ENCODE assay signal across 15 cellular contexts in genomic region chr15:80732818-80733217, GRCh38. TPM values are rescaled to one million over a fixed set of nuclear protein-coding genes. Genes with fewer than 3 reads are reported as not detected.
DNase-seq lines count a peak whose midpoint lies in the region; ATAC-seq and TF ChIP-seq lines count a peak whose summit lies in the region.
"Had no signal": no experiment of that assay in that cellular context is flagged by ENCODE, and none has a peak within 500 bp of the region (broad histone marks: within the 10 kb centered on the region; RNA-seq: fewer than 3 reads in every experiment).

No MANE protein-coding gene starts in this region.

- H3K27ac ChIP-seq in esophagus (ENCODE audit: low read depth in 2 of 2, low read length in 1 of 2) = peak overlapping the region; percentile 26 to 65
- no peak overlapping the region for H3K27ac ChIP-seq in upper lobe of right lung
- no peak overlapping the region for H3K27ac ChIP-seq in H9 (ENCODE audit: insufficient read length, low read depth, low read length)
- no peak overlapping the region for H3K27ac ChIP-seq in CD8-positive, alpha-beta T cell (ENCODE audit: low read depth, low read length)
- H3K27ac ChIP-seq: C4-2B, GM23248, KMS-11 had no signal

- no peak overlapping the region for H3K56ac ChIP-seq in H9 (ENCODE audit: insufficient read length, low read depth, low read length)

- WGBS in esophagus, 2 donors = 54 to 70% methylated on average over 5 of the region's 5 CpGs
- no CpG with 5 or more reads among the region's 5 CpGs for WGBS in H9 (ENCODE audit: extremely low coverage, insufficient read length, low lambda C conversion rate)

- H3K27me3 ChIP-seq in esophagus (ENCODE audit: control insufficient read depth in 1 of 2, insufficient read depth in 2 of 2, low read length in 2 of 2) = no peaks in the 10 kb centered on the region
- no peaks in the 10 kb centered on the region for H3K27me3 ChIP-seq in upper lobe of right lung
- no peaks in the 10 kb centered on the region for H3K27me3 ChIP-seq in H9 (ENCODE audit: insufficient read depth, low read length)
- H3K27me3 ChIP-seq in CD8-positive, alpha-beta T cell (ENCODE audit: insufficient read depth, low read length) = no peaks in the 10 kb centered on the region

- no peaks in the 10 kb centered on the region for H3K79me2 ChIP-seq in H9 (ENCODE audit: insufficient read depth, low read length)

- peak overlapping the region; percentile 28 for H3K27ac Mint-ChIP-seq in mesothelial cell of epicardium
- no peak overlapping the region for H3K27ac Mint-ChIP-seq in H9
- H3K27ac Mint-ChIP-seq in CD8-positive, alpha-beta T cell = no peak overlapping the region

- POLR2A ChIA-PET in CD8-positive, alpha-beta T cell (lab: Charles Lee) = no interaction called here

- H3K4me2 ChIP-seq in H9 (ENCODE audit: insufficient read depth, insufficient read length, low read length) = no peak overlapping the region
- H3K4me2 ChIP-seq: KMS-11 had no signal

- no peaks in the 10 kb centered on the region for H3K79me1 ChIP-seq in H9 (ENCODE audit: insufficient read depth, low read depth, low read length, poor library complexity, severe bottlenecking)

- H3K4me1 ChIP-seq in esophagus (ENCODE audit: control insufficient read depth in 2 of 2, insufficient read depth in 2 of 2, low read length in 1 of 2) (peaks cover under 1 to 8% of the 10 kb centered on the region in 2 donors), upper lobe of right lung (peaks cover 19% of the 10 kb centered on the region), H9 (ENCODE audit: insufficient read depth, low read length) (no peaks in the 10 kb centered on the region)
- H3K4me1 ChIP-seq in CD8-positive, alpha-beta T cell (ENCODE audit: insufficient read depth, low read length) = no peaks in the 10 kb centered on the region

- H4K91ac ChIP-seq in H9 (ENCODE audit: insufficient read length, low read depth, low read length) = no peak overlapping the region

- H4K8ac ChIP-seq in H9 (replicated peaks; ENCODE audit: insufficient read length, low read depth, low read length) = no peak overlapping the region

- no peak overlapping the region for H3K9ac ChIP-seq in H9 (ENCODE audit: extremely low read depth, insufficient read length, low read length)
- H3K9ac ChIP-seq: GM23248, KMS-11 had no signal

- H3K14ac ChIP-seq in H9 (ENCODE audit: insufficient read depth, low read length) = no peak overlapping the region

- H2BK5ac ChIP-seq in H9 (ENCODE audit: insufficient read length, low read length) = no peak overlapping the region

- no peak overlapping the region for H2AK5ac ChIP-seq in H9 (ENCODE audit: insufficient read length, low read length)

- CTCF ChIA-PET in CD8-positive, alpha-beta T cell (lab: Charles Lee) = interaction anchor here (1.0 kb wide), 1 partner anchor 17 kb away, joined by 3 read pairs; no protein-coding TSS in a partner anchor

- no peak overlapping the region for H3K18ac ChIP-seq in H9 (ENCODE audit: insufficient read length, low read depth, low read length)

- H3K4ac ChIP-seq in H9 (ENCODE audit: low read depth, low read length) = no peak overlapping the region

- H4K20me1 ChIP-seq in H9 (ENCODE audit: control insufficient read depth, insufficient read depth, insufficient read length) = no peaks in the 10 kb centered on the region

- H2BK15ac ChIP-seq in H9 (ENCODE audit: low read depth, low read length) = no peak overlapping the region

- peak; percentile 50 for ATAC-seq in left ventricle myocardium superior
- no peak for ATAC-seq in left cardiac atrium
- peak; percentile 28 for ATAC-seq in upper lobe of right lung
- ATAC-seq in CD8-positive, alpha-beta T cell = no peak
- ATAC-seq in HG03342 (IDR thresholded peaks at IDR 0.05; ENCODE audit: unreplicated experiment) = no peak

- no peak overlapping the region for H2BK120ac ChIP-seq in H9 (ENCODE audit: low read depth, low read length, poor library complexity, severe bottlenecking)

- H2BK12ac ChIP-seq in H9 (ENCODE audit: insufficient read length, low read depth, low read length) = no peak overlapping the region

- DNase-seq in left ventricle myocardium superior = no peak
- no peak for DNase-seq in left cardiac atrium
- DNase-seq in mesothelial cell of epicardium (ENCODE audit: low spot score in 2 of 2, unreplicated experiment in 2 of 2) = no peak
- DNase-seq in upper lobe of right lung = no peak
- no peak for DNase-seq in H9
- DNase-seq in CD8-positive, alpha-beta T cell = no peak
- DNase-seq: COR-L47, NCI-H1092, NCI-H345, NCI-H748 treated with DMSO at 0.1 percent for 48 hours had no signal

- no peaks in the 10 kb centered on the region for H3K9me3 ChIP-seq in esophagus (ENCODE audit: control insufficient read depth in 2 of 2, insufficient read depth in 1 of 2, low read depth in 1 of 2, low read length in 1 of 2)
- H3K9me3 ChIP-seq in upper lobe of right lung = no peaks in the 10 kb centered on the region
- H3K9me3 ChIP-seq in H9 (ENCODE audit: control insufficient read depth, low read depth, low read length) = no peaks in the 10 kb centered on the region
- no peaks in the 10 kb centered on the region for H3K9me3 ChIP-seq in CD8-positive, alpha-beta T cell (ENCODE audit: low read length)

- H4K5ac ChIP-seq in H9 (ENCODE audit: insufficient read length, low read depth, low read length) = no peak overlapping the region

- H3K4me3 Mint-ChIP-seq in mesothelial cell of epicardium = no peak overlapping the region
- no peak overlapping the region for H3K4me3 Mint-ChIP-seq in H9
- H3K4me3 Mint-ChIP-seq in CD8-positive, alpha-beta T cell = no peak overlapping the region

- H3K23me2 ChIP-seq in H9 (ENCODE audit: insufficient read length, low read depth, low read length, poor library complexity, severe bottlenecking) = no peaks in the 10 kb centered on the region

- H3K9me3 Mint-ChIP-seq in mesothelial cell of epicardium = no peaks in the 10 kb centered on the region
- H3K9me3 Mint-ChIP-seq in H9 = no peaks in the 10 kb centered on the region; a peak in 1 of 5 replicates
- H3K9me3 Mint-ChIP-seq in CD8-positive, alpha-beta T cell = no peaks in the 10 kb centered on the region

- no peak overlapping the region for H3T11ph ChIP-seq in H9 (ENCODE audit: low read length)

- no peaks in the 10 kb centered on the region for H3K27me3 Mint-ChIP-seq in mesothelial cell of epicardium (ENCODE audit: low read depth)
- no peaks in the 10 kb centered on the region for H3K27me3 Mint-ChIP-seq in H9 (ENCODE audit: low read depth)
- no peaks in the 10 kb centered on the region for H3K27me3 Mint-ChIP-seq in CD8-positive, alpha-beta T cell (ENCODE audit: low read depth)

- H3K4me3 ChIP-seq in esophagus (ENCODE audit: low read depth in 1 of 2, low read length in 2 of 2) = no peak overlapping the region
- H3K4me3 ChIP-seq in upper lobe of right lung = no peak overlapping the region
- H3K4me3 ChIP-seq in CD8-positive, alpha-beta T cell (ENCODE audit: low read depth, low read length) = no peak overlapping the region
- H3K4me3 ChIP-seq: GM23248 had no signal

- H3K36me3 ChIP-seq in esophagus (ENCODE audit: control insufficient read depth in 2 of 2, insufficient read depth in 2 of 2, low read length in 1 of 2) (no peaks in the 10 kb centered on the region), upper lobe of right lung (no peaks in the 10 kb centered on the region)
- no peaks in the 10 kb centered on the region for H3K36me3 ChIP-seq in CD8-positive, alpha-beta T cell (ENCODE audit: insufficient read depth, low read length)

- intact Hi-C loops in left ventricle myocardium superior (cut with micrococcal nuclease) = no loop called here
- intact Hi-C loops in left cardiac atrium (cut with DNase I) = no loop called here
- intact Hi-C loops in upper lobe of right lung (cut with DNase I) = no loop called here
- intact Hi-C loops in CD8-positive, alpha-beta T cell (cut with DNase I, micrococcal nuclease) = no loop called here

- no peak overlapping the region for H2BK20ac ChIP-seq in H9 (ENCODE audit: low read depth, low read length, poor library complexity, severe bottlenecking)

- no peak overlapping the region for H3K23ac ChIP-seq in H9 (ENCODE audit: insufficient read length, low read depth, low read length)

- H3K4me1 Mint-ChIP-seq in mesothelial cell of epicardium = peaks cover 75% of the 10 kb centered on the region
- peaks cover 13 to 24% of the 10 kb centered on the region in 2 experiments for H3K4me1 Mint-ChIP-seq in H9
- no peaks in the 10 kb centered on the region for H3K4me1 Mint-ChIP-seq in CD8-positive, alpha-beta T cell (ENCODE audit: low read depth)

- TF ChIP-seq CTCF in mesothelial cell of epicardium (IDR thresholded peaks at IDR 0.05; ENCODE audit: unreplicated experiment) (no peak), upper lobe of right lung (IDR thresholded peaks at IDR 0.05) (no peak), H9 (conservative IDR thresholded peaks at IDR 0.05) (no peak)
- no peak for TF ChIP-seq CTCF in CD8-positive, alpha-beta T cell (IDR thresholded peaks at IDR 0.05)

- H3K36me3 Mint-ChIP-seq in mesothelial cell of epicardium (no peaks in the 10 kb centered on the region), H9 (ENCODE audit: insufficient read depth in 1 of 3, low read depth in 3 of 3) (peaks cover 0 to 1% (median 0%) of the 10 kb centered on the region in 3 experiments; a peak in 2 of 7 replicates)
- no peaks in the 10 kb centered on the region for H3K36me3 Mint-ChIP-seq in CD8-positive, alpha-beta T cell

- H2AFZ ChIP-seq in H9 (ENCODE audit: low read length) = no peak overlapping the region
- H2AFZ ChIP-seq: GM23248 had no signal

RNA-seq across cellular contexts. Expression of gene ABHD17C, which starts 37.7 kb away (rescaled TPM):
- total RNA-seq in left ventricle myocardium superior = 7.5 TPM
- total RNA-seq in left cardiac atrium = 1 to 10 TPM; 3.3 to 5.3 TPM
- polyA plus RNA-seq in esophagus = 10 to 100 TPM; 26.6 to 27.3 TPM
- total RNA-seq in mesothelial cell of epicardium = 17.0 to 18.0 TPM (median 17.9 TPM) in 3 replicates
- total RNA-seq in upper lobe of right lung = 41.4 TPM
- 21.5 and 25.1 TPM in 2 replicates for total RNA-seq in H9 (2021)
- 1 to 10 TPM in 1 of 2 experiments, under 1 TPM in 1; 0.75 to 1.1 TPM for total RNA-seq in CD8-positive, alpha-beta T cell

RNA-seq across cellular contexts. Expression of gene CEMIP, which starts 46.4 kb away (rescaled TPM):
- not detected for total RNA-seq in left ventricle myocardium superior
- 1 to 10 TPM in 1 of 2 donors, under 1 TPM in 1; 0.44 to 1.6 TPM for total RNA-seq in left cardiac atrium
- 1 to 10 TPM; 2.0 to 2.2 TPM for polyA plus RNA-seq in esophagus
- 0.70 to 1.2 TPM (median 0.83 TPM) in 3 replicates for total RNA-seq in mesothelial cell of epicardium
- 17.3 TPM for total RNA-seq in upper lobe of right lung
- 0.09 and 0.26 TPM in 2 replicates for total RNA-seq in H9 (2021)
- total RNA-seq in CD8-positive, alpha-beta T cell = not detected

Comparison
In these comparisons a context has a peak if more than half of its experiments do, and no peak if none do; other contexts are left out.
1. ATAC-seq: peak in left ventricle myocardium superior (single experiment) and upper lobe of right lung (single experiment); none in left cardiac atrium (0 of 2), CD8-positive, alpha-beta T cell (single experiment) and HG03342 (single experiment).
2. H3K27ac ChIP-seq: peak in esophagus (2 of 2); none in upper lobe of right lung (single experiment), H9 (single experiment) and CD8-positive, alpha-beta T cell (single experiment).